In the genomic region with DNA sequence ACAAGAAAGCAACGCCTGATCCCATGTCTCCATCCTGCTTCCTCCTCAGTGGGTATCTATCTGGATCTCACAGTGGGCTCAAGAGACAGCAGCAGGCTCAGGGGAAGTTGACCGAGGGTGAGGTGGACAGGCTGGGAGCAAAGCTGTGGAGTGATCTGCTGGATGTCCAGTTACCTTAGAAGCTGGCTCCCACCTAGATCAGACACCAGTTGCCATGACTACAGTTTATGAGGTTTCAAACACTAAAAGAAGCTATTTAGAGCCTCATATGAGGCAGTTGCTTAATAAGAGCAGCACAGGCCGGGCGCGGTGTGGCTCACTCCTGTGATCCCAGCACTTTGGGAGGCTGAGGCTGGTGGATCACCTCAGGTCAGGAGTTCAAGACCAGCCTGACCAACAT, we compare ENCODE assay signal across 22 cellular contexts. TPM values are rescaled to one million over a fixed set of nuclear protein-coding genes. Genes with fewer than 3 reads are reported as not detected.
DNase-seq lines count a peak whose midpoint lies in the region; ATAC-seq, FAIRE-seq and TF ChIP-seq lines count a peak whose summit lies in the region.
"Had no signal": no experiment of that assay in that cellular context is flagged by ENCODE, and none has a peak within 500 bp of the region (broad histone marks: within the 10 kb centered on the region; RNA-seq: fewer than 3 reads in every experiment).

No MANE protein-coding gene starts in this region.

- no peak for TF ChIP-seq CTCF in GM12878 (IDR thresholded peaks at IDR 0.05 in 2 of 3, conservative IDR thresholded peaks at IDR 0.05 in 1 of 3; ENCODE audit: control insufficient read depth in 2 of 3, extremely low read depth in 1 of 3, insufficient read depth in 1 of 3, low read depth in 3 of 3, low read length in 3 of 3)

- no peak for ATAC-seq in GM12878
- no peak for ATAC-seq in esophagus mucosa
- ATAC-seq in GM18502 (IDR thresholded peaks at IDR 0.05; ENCODE audit: poor library complexity, unreplicated experiment), result no peak
- ATAC-seq: heart right ventricle, left colon had no signal

- H3K4me2 ChIP-seq in GM12878 (ENCODE audit: control insufficient read depth, insufficient read depth), result no peak overlapping the region

- RAD21 ChIA-PET in GM12878 (lab: Charles Lee; ENCODE audit: unreplicated experiment), result interaction anchor here (0.5 kb wide), 1 partner anchor 927 kb away, joined by 4 read pairs; no protein-coding TSS in a partner anchor

- H2AFZ ChIP-seq in GM12878 (ENCODE audit: control insufficient read depth, low read depth, low read length), result no peak overlapping the region

- H4K20me1 ChIP-seq in GM12878 (ENCODE audit: control insufficient read depth, insufficient read depth), result no peaks in the 10 kb centered on the region

- peaks cover 4% of the 10 kb centered on the region for H3K36me3 Mint-ChIP-seq in activated naive CD4-positive, alpha-beta T cell treated with anti-CD3 and anti-CD28 coated beads, Interleukin-2, amount 50 U/mL, for 24 hours

- H3K27me3 ChIP-seq in GM12878 (replicated peaks in 1 of 2; ENCODE audit: control insufficient read depth in 2 of 2, insufficient read depth in 2 of 2, low read length in 1 of 2), result no peaks in the 10 kb centered on the region
- H3K27me3 ChIP-seq: heart right ventricle had no signal

- peaks cover 1 to 12% of the 10 kb centered on the region in 2 experiments for H3K36me3 ChIP-seq in GM12878 (ENCODE audit: control insufficient read depth in 2 of 2, insufficient read depth in 2 of 2, low read length in 1 of 2)

- no peak overlapping the region for H3K4me3 ChIP-seq in GM12878
- H3K4me3 ChIP-seq: heart right ventricle, SK-N-MC had no signal

- intact Hi-C loops in GM12878 (cut with micrococcal nuclease; ENCODE audit: unreplicated experiment), result no loop called here

- H3K4me1 ChIP-seq in GM12878 (ENCODE audit: control insufficient read depth, insufficient read depth, low read length), result peaks cover 12% of the 10 kb centered on the region

- BruUV-seq in GM12878 (replicated peaks; lab: Mats Ljungman, UMichigan), result no TSS peak

- POLR2A ChIA-PET in GM12878 (lab: Charles Lee), result no interaction called here

- no peaks in the 10 kb centered on the region for H3K9me3 Mint-ChIP-seq in activated naive CD4-positive, alpha-beta T cell treated with anti-CD3 and anti-CD28 coated beads, Interleukin-2, amount 50 U/mL, for 24 hours

- WGBS in GM12878 (ENCODE audit: insufficient coverage, insufficient replicate concordance, low lambda C conversion rate, missing lambda C conversion rate), result 76% methylated on average over 5 of the region's 5 CpGs

- H3K27ac Mint-ChIP-seq in activated naive CD4-positive, alpha-beta T cell treated with anti-CD3 and anti-CD28 coated beads, Interleukin-2, amount 50 U/mL, for 24 hours, result peak overlapping the region; percentile 12

- CTCF ChIA-PET in GM12878 (lab: Yijun Ruan, JAX), result interaction anchor here (1.2 kb wide), 1 partner anchor 11 kb away, joined by 5 read pairs; the partner anchor contains the start of genes MPHOSPH9 and MTRFR

- peaks cover 33% of the 10 kb centered on the region for H3K79me2 ChIP-seq in GM12878 (ENCODE audit: control insufficient read depth, insufficient read depth, low read length)

- H3K4me1 Mint-ChIP-seq in activated naive CD4-positive, alpha-beta T cell treated with anti-CD3 and anti-CD28 coated beads, Interleukin-2, amount 50 U/mL, for 24 hours, result peaks cover 60% of the 10 kb centered on the region

- no peak for FAIRE-seq in GM12878 (lab: Jason Lieb, UNC)

- H3K9me3 ChIP-seq in GM12878 (replicated peaks; ENCODE audit: control insufficient read depth, insufficient read depth, low read length), result peaks cover 3% of the 10 kb centered on the region; the same call in 2 of the 3 replicates

- no peak for TF ChIP-seq RAD21 in GM12878 (IDR thresholded peaks at IDR 0.05; ENCODE audit: insufficient read depth, low read depth, low read length)

- TF ChIP-seq EP300 in GM12878 (IDR thresholded peaks at IDR 0.05; ENCODE audit: borderline replicate concordance in 1 of 2, control insufficient read depth in 1 of 2, low read depth in 2 of 2, low read length in 2 of 2), result no peak

- H3K4me3 Mint-ChIP-seq in activated naive CD4-positive, alpha-beta T cell treated with anti-CD3 and anti-CD28 coated beads, Interleukin-2, amount 50 U/mL, for 24 hours, result no peak overlapping the region

- peak; percentile 35 for DNase-seq in NCI-H748 (lab: John Stamatoyannopoulos, UW; ENCODE audit: unreplicated experiment)
- DNase-seq in NCI-H748 treated with DMSO at 0.1 percent for 48 hours (lab: John Stamatoyannopoulos, UW), result no peak
- no peak for DNase-seq in activated naive CD4-positive, alpha-beta T cell treated with anti-CD3 and anti-CD28 coated beads, Interleukin-2, amount 50 U/mL, for 16 hours
- no peak for DNase-seq in GM12878 (ENCODE audit: low read depth, low spot score)
- DNase-seq in renal cortical epithelial cell (ENCODE audit: low read depth), result peak; percentile 33
- DNase-seq: COR-L47; DMS79 treated with DMSO at 0.1 percent for 48 hours; effector CD8-positive, alpha-beta T cell; erythroblast; foreskin fibroblast; heart right ventricle; KG1; left colon; mesenchymal stem cell; MV-4-11; NCI-H524 treated with DMSO at 0.1 percent for 48 hours; nucleus accumbens; T-helper 9 cell had no signal

- no peaks in the 10 kb centered on the region for H3K27me3 Mint-ChIP-seq in activated naive CD4-positive, alpha-beta T cell treated with anti-CD3 and anti-CD28 coated beads, Interleukin-2, amount 50 U/mL, for 24 hours

- SMC1A ChIA-PET in GM12878 (lab: Charles Lee; ENCODE audit: uncharacterized antibody, unreplicated experiment), result no interaction called here

- TF ChIP-seq POLR2A in GM12878 (IDR thresholded peaks at IDR 0.05; ENCODE audit: low read depth, low read length), result no peak

- H3K9ac ChIP-seq in GM12878 (ENCODE audit: control insufficient read depth, insufficient read depth, low read length), result no peak overlapping the region

- no peak overlapping the region for H3K27ac ChIP-seq in GM12878 (ENCODE audit: control insufficient read depth, insufficient read depth)
- H3K27ac ChIP-seq: heart right ventricle, SK-N-MC had no signal

- in situ Hi-C loops in GM12878 (cut with MboI), result loop anchor here (25.0 kb wide), 1 partner anchor 382 kb away; no protein-coding TSS in a partner anchor

RNA-seq across cellular contexts. Expression of gene MTRFR, which starts 10.6 kb away (rescaled TPM):
- total RNA-seq in GM12878 (2013; cell fraction: nucleolus; rRNA removed), result 42.3 and 54.2 TPM in 2 replicates
- 17.5 and 24.1 TPM in 2 replicates for total RNA-seq in GM12878 (2014; rRNA removed)
- 30.7 and 31.1 TPM in 2 replicates for total RNA-seq in GM12878 (2014; rRNA removed; fragmentation: Illumina TruSeq; extraction: Trizol)
- 14.9 and 15.6 TPM in 2 replicates for total RNA-seq in GM12878 (2021)
- 6.1 TPM for polyA plus RNA-seq in GM12878 (2011; ENCODE audit: low read depth)
- polyA plus RNA-seq in GM12878 (2011; rRNA removed), result 9.7 and 12.2 TPM in 2 replicates
- 18.9 and 21.0 TPM in 2 replicates for polyA plus RNA-seq in GM12878 (2011; cell fraction: cytosol; rRNA removed)
- 6.0 and 6.6 TPM in 2 replicates for polyA plus RNA-seq in GM12878 (2011; cell fraction: nucleus; rRNA removed)
- 11.5 and 16.0 TPM in 2 replicates for polyA plus RNA-seq in GM12878 (2012)
- 24.5 and 27.8 TPM in 2 replicates for polyA plus RNA-seq in GM12878 (2014; fragmentation: Illumina TruSeq; extraction: Trizol)
- 10 to 100 TPM; 30.8 to 33.4 TPM for polyA plus RNA-seq in GM12878 (2014; fragmentation: Nextera tagmentation; extraction: Ambion mirVana)
- 21.0 and 25.0 TPM in 2 replicates for polyA plus RNA-seq in GM12878 (2014; rRNA removed)
- 10 to 100 TPM; 25.2 to 25.5 TPM for polyA plus RNA-seq in GM12878 (2016; fragmentation: Nextera tagmentation; extraction: Ambion mirVana)
- polyA minus RNA-seq in GM12878 (2011; rRNA and poly(A)+ RNA removed), result 16.4 and 27.2 TPM in 2 replicates
- 9.9 and 11.5 TPM in 2 replicates for polyA minus RNA-seq in GM12878 (2011; cell fraction: cytosol; rRNA and poly(A)+ RNA removed)
- 12.7 and 28.5 TPM in 2 replicates for polyA minus RNA-seq in GM12878 (2011; cell fraction: nucleus; rRNA and poly(A)+ RNA removed)
- 14.9 and 18.8 TPM in 2 replicates for total RNA-seq in renal cortical epithelial cell
- 7.7 TPM for total RNA-seq in esophagus mucosa

RNA-seq across cellular contexts. Expression of gene MPHOSPH9, which starts 10.9 kb away (rescaled TPM):
- 267 and 281 TPM in 2 replicates for total RNA-seq in GM12878 (2013; cell fraction: nucleolus; rRNA removed)
- total RNA-seq in GM12878 (2014; rRNA removed) (53.5 and 66.9 TPM in 2 replicates), GM12878 (2014; rRNA removed; fragmentation: Illumina TruSeq; extraction: Trizol) (72.2 and 80.2 TPM in 2 replicates), GM12878 (2021) (41.9 and 45.2 TPM in 2 replicates), renal cortical epithelial cell (39.4 and 64.2 TPM in 2 replicates), esophagus mucosa (13.0 TPM)
- 13.0 TPM for polyA plus RNA-seq in GM12878 (2011; ENCODE audit: low read depth)
- polyA plus RNA-seq in GM12878 (2011; rRNA removed) (45.3 and 67.6 TPM in 2 replicates), GM12878 (2014; fragmentation: Illumina TruSeq; extraction: Trizol) (46.2 and 55.8 TPM in 2 replicates), GM12878 (2014; fragmentation: Nextera tagmentation; extraction: Ambion mirVana) (10 to 100 TPM; 11.5 to 13.3 TPM), GM12878 (2014; rRNA removed) (35.9 and 44.8 TPM in 2 replicates), GM12878 (2016; fragmentation: Nextera tagmentation; extraction: Ambion mirVana) (10 to 100 TPM; 51.2 to 58.1 TPM)
- 12.3 and 12.7 TPM in 2 replicates for polyA plus RNA-seq in GM12878 (2011; cell fraction: cytosol; rRNA removed)
- 42.7 and 44.0 TPM in 2 replicates for polyA plus RNA-seq in GM12878 (2011; cell fraction: nucleus; rRNA removed)
- 18.1 and 20.8 TPM in 2 replicates for polyA plus RNA-seq in GM12878 (2012)
- 34.7 and 51.7 TPM in 2 replicates for polyA minus RNA-seq in GM12878 (2011; rRNA and poly(A)+ RNA removed)
- polyA minus RNA-seq in GM12878 (2011; cell fraction: cytosol; rRNA and poly(A)+ RNA removed), result 17.0 and 30.4 TPM in 2 replicates
- polyA minus RNA-seq in GM12878 (2011; cell fraction: nucleus; rRNA and poly(A)+ RNA removed), result 42.7 and 62.7 TPM in 2 replicates

RNA-seq across cellular contexts. Expression of gene CDK2AP1, which starts 27.8 kb away (rescaled TPM):
- 8.6 and 9.0 TPM in 2 replicates for total RNA-seq in GM12878 (2013; cell fraction: nucleolus; rRNA removed)
- 79.6 and 95.3 TPM in 2 replicates for total RNA-seq in GM12878 (2014; rRNA removed)
- total RNA-seq in GM12878 (2014; rRNA removed; fragmentation: Illumina TruSeq; extraction: Trizol), result 59.8 and 67.5 TPM in 2 replicates
- total RNA-seq in GM12878 (2021), result 62.9 and 63.6 TPM in 2 replicates
- 27.6 TPM for polyA plus RNA-seq in GM12878 (2011; ENCODE audit: low read depth)
- 86.1 and 108 TPM in 2 replicates for polyA plus RNA-seq in GM12878 (2011; rRNA removed)
- 35.8 and 36.9 TPM in 2 replicates for polyA plus RNA-seq in GM12878 (2011; cell fraction: cytosol; rRNA removed)
- 19.8 and 21.6 TPM in 2 replicates for polyA plus RNA-seq in GM12878 (2011; cell fraction: nucleus; rRNA removed)
- polyA plus RNA-seq in GM12878 (2012), result 35.6 and 37.0 TPM in 2 replicates
- polyA plus RNA-seq in GM12878 (2014; fragmentation: Illumina TruSeq; extraction: Trizol), result 108 and 120 TPM in 2 replicates
- 10 to 100 TPM; 42.4 to 54.7 TPM for polyA plus RNA-seq in GM12878 (2014; fragmentation: Nextera tagmentation; extraction: Ambion mirVana)
- 66.9 and 74.3 TPM in 2 replicates for polyA plus RNA-seq in GM12878 (2014; rRNA removed)
- polyA plus RNA-seq in GM12878 (2016; fragmentation: Nextera tagmentation; extraction: Ambion mirVana), result 10 to 100 TPM; 22.0 to 24.6 TPM
- 20.1 and 20.9 TPM in 2 replicates for polyA minus RNA-seq in GM12878 (2011; rRNA and poly(A)+ RNA removed)
- 10.7 and 13.2 TPM in 2 replicates for polyA minus RNA-seq in GM12878 (2011; cell fraction: cytosol; rRNA and poly(A)+ RNA removed)
- polyA minus RNA-seq in GM12878 (2011; cell fraction: nucleus; rRNA and poly(A)+ RNA removed), result 4.4 and 5.5 TPM in 2 replicates
- 84.1 and 123 TPM in 2 replicates for total RNA-seq in renal cortical epithelial cell
- 109 TPM for total RNA-seq in esophagus mucosa

Comparison
In these comparisons a context has a peak if more than half of its experiments do, and no peak if none do; other contexts are left out.
1. DNase-seq: peak in NCI-H748 (single experiment) and renal cortical epithelial cell (single experiment); none in NCI-H748 treated with DMSO at 0.1 percent for 48 hours (single experiment), activated naive CD4-positive, alpha-beta T cell treated with anti-CD3 and anti-CD28 coated beads, Interleukin-2, amount 50 U/mL, for 16 hours (single experiment) and GM12878 (single experiment).